In genomic region chr1:227541796-227542152, GRCh38 we compare ENCODE assay signal across 8 cellular contexts. TPM values are rescaled to one million over a fixed set of nuclear protein-coding genes. Genes with fewer than 3 reads are reported as not detected.
DNase-seq lines count a peak whose midpoint lies in the region; ATAC-seq and TF ChIP-seq lines count a peak whose summit lies in the region.

No MANE protein-coding gene starts in this region.

- TF ChIP-seq POLR2A in spleen (IDR thresholded peaks at IDR 0.05) = no peak

- no peak overlapping the region for H3K27ac Mint-ChIP-seq in activated B cell treated with CpG ODN at 0.5 μM for 24 hours

- H3K36me3 ChIP-seq in spleen = no peaks in the 10 kb centered on the region

- CTCF ChIA-PET in activated B cell treated with CpG ODN at 0.5 μM for 24 hours (lab: Charles Lee) = no interaction called here

- no peaks in the 10 kb centered on the region for H3K27me3 Mint-ChIP-seq in activated B cell treated with CpG ODN at 0.5 μM for 24 hours

- H3K4me1 ChIP-seq in spleen = peaks cover 0 to 21% (median 16%) of the 10 kb centered on the region in 6 donors

- peak overlapping the region; percentile 77 for H3K4me3 ChIP-seq in iPS-18c (ENCODE audit: insufficient read depth, low read depth, low read length)
- peak overlapping the region; percentile 51 to 79 (median 66) for H3K4me3 ChIP-seq in spleen

- H3K36me3 Mint-ChIP-seq in activated B cell treated with CpG ODN at 0.5 μM for 24 hours (ENCODE audit: low read depth) = no peaks in the 10 kb centered on the region

- H3K9me3 ChIP-seq in iPS-18c (ENCODE audit: control insufficient read depth, insufficient read depth, low read length) (peaks cover 2% of the 10 kb centered on the region), spleen (peaks cover 0 to 14% (median 2%) of the 10 kb centered on the region in 8 donors)

- intact Hi-C loops in activated B cell treated with CpG ODN at 0.5 μM for 24 hours (cut with micrococcal nuclease) (loop anchor here (1.0 to 10.0 kb wide), 7 partner anchors 22 to 994 kb away; partner anchors contain the start of genes C1orf35, JMJD4, MRPL55 and SNAP47), spleen (cut with DNase I; ENCODE audit: low total_unique reads) (loop anchor here (10.0 kb wide), 1 partner anchor 57 kb away; no protein-coding TSS in a partner anchor)

- H3K4me1 Mint-ChIP-seq in activated B cell treated with CpG ODN at 0.5 μM for 24 hours = peaks cover 5% of the 10 kb centered on the region

- ATAC-seq in activated B cell treated with CpG ODN at 0.5 μM for 24 hours (ENCODE audit: low read depth) = no peak
- no peak for ATAC-seq in activated CD4-positive, CD25-positive, alpha-beta regulatory T cell treated with anti-CD3 and anti-CD28 coated beads, Interleukin-2, amount 50 U/mL, for 24 hours

- POLR2A ChIA-PET in activated B cell treated with CpG ODN at 0.5 μM for 24 hours (lab: Charles Lee) = interaction anchor here (0.5 to 1.4 kb wide), 3 partner anchors 10 to 881 kb away, joined by 3 to 5 read pairs (median 4); no protein-coding TSS in a partner anchor

- H3K9me3 Mint-ChIP-seq in activated B cell treated with CpG ODN at 0.5 μM for 24 hours = no peaks in the 10 kb centered on the region

- WGBS in spleen, 5 donors = 20 to 29% (median 25%) methylated on average over 21 to 32 of the region's 32 CpGs

- H3K4me3 Mint-ChIP-seq in activated B cell treated with CpG ODN at 0.5 μM for 24 hours = peak overlapping the region; percentile 56

- DNase-seq in DMS 273 (lab: John Stamatoyannopoulos, UW; ENCODE audit: unreplicated experiment) (peak; percentile 54), DMS 273 treated with DMSO at 0.1 percent for 48 hours (lab: John Stamatoyannopoulos, UW) (no peak), activated B cell treated with CpG ODN at 0.5 μM for 24 hours (no peak), spleen (no peak), T-helper 1 cell (no peak)
- no peak for DNase-seq in stimulated activated CD4-positive, alpha-beta T cell treated with anti-CD3 and anti-CD28 coated beads, Interleukin-2, amount 100 ng/mL, for 48 hours

- TF ChIP-seq CTCF in activated B cell treated with CpG ODN at 0.5 μM for 24 hours (IDR thresholded peaks at IDR 0.05) (no peak), spleen (IDR thresholded peaks at IDR 0.05 in 8 of 11, conservative IDR thresholded peaks at IDR 0.05 in 3 of 11) (no peak)

- peaks cover 0 to 8% (median 0%) of the 10 kb centered on the region in 7 donors for H3K27me3 ChIP-seq in spleen (replicated peaks in 1 of 7)

- H3K27ac ChIP-seq in spleen = peak overlapping the region in 4 of 8 donors; percentile 11 to 76 (median 66)

RNA-seq across cellular contexts. Expression of gene ZNF678, which starts 21.6 kb away (rescaled TPM):
- total RNA-seq in activated B cell treated with CpG ODN at 0.5 μM for 24 hours (15.4 and 20.3 TPM in 2 replicates), spleen (10 to 100 TPM in 6 of 7 donors, 1 to 10 TPM in 1; 9.2 to 24.5 (median 13.5) TPM)
- 1 to 10 TPM; 1.5 to 2.3 (median 1.7) TPM for polyA plus RNA-seq in spleen
